Comparison of ENCODE assay signal across 13 cellular contexts in the genomic region with DNA sequence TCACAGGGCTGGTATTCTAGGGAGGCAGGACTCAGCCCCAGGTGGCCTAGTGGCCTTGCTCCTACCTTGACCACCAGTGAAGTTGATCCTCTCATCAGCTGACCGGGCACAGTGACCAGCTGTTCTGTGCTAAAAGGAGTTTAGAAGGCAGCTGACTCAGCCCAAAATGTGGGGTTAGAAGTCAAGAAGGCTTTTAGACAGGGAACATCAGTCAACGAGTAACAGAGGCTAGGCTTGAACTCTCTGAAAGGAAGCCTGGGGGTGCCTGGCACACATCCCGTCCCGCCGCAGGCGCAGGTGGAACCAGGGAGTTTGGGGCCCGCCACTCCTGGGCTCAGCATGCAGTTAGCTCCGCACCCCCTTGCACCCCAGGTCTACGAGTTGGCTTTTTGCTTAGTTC.
DNase-seq lines count a peak whose midpoint lies in the region; ATAC-seq, FAIRE-seq and TF ChIP-seq lines count a peak whose summit lies in the region.
"Had no signal": no experiment of that assay in that cellular context is flagged by ENCODE, and none has a peak within 500 bp of the region (broad histone marks: within the 10 kb centered on the region; RNA-seq: fewer than 3 reads in every experiment).

No MANE protein-coding gene starts in this region.

- H3K27me3 ChIP-seq in K562 (ENCODE audit: control insufficient read depth in 2 of 2, insufficient read depth in 2 of 2, low read length in 2 of 2) = peaks cover 0 to 24% of the 10 kb centered on the region in 2 experiments; a peak in 3 of 5 replicates
- no peaks in the 10 kb centered on the region for H3K27me3 ChIP-seq in right atrium auricular region
- no peaks in the 10 kb centered on the region for H3K27me3 ChIP-seq in ovary
- no peaks in the 10 kb centered on the region for H3K27me3 ChIP-seq in upper lobe of right lung

- CTCF ChIA-PET in K562 (lab: Yijun Ruan, JAX; ENCODE audit: low intra/inter-chr PET ratio) = no interaction called here
- CTCF ChIA-PET in activated naive CD4-positive, alpha-beta T cell treated with anti-CD3 and anti-CD28 coated beads, Interleukin-2, amount 10 ng/mL, durations not matched to agents 7 days and 5 days (lab: Charles Lee) = no interaction called here

- intact Hi-C loops in K562 (cut with micrococcal nuclease) = no loop called here
- intact Hi-C loops in ovary (cut with DNase I) = loop anchor here in 1 of 4 donors (5.0 kb wide), 1 partner anchor 81 kb away; no protein-coding TSS in a partner anchor
- intact Hi-C loops in upper lobe of right lung (cut with DNase I) = no loop called here

- H3K27ac ChIP-seq in K562 (ENCODE audit: extremely low read depth, low read depth, low read length) (no peak overlapping the region), right atrium auricular region (peak overlapping the region; percentile 63 to 76), ovary (peak overlapping the region; percentile 96 to 98), upper lobe of right lung (peak overlapping the region; percentile 79)

- H3K9me3 Mint-ChIP-seq in activated naive CD4-positive, alpha-beta T cell treated with anti-CD3 and anti-CD28 coated beads, Interleukin-2, amount 10 ng/mL, durations not matched to agents 7 days and 5 days = no peaks in the 10 kb centered on the region
- no peaks in the 10 kb centered on the region for H3K9me3 Mint-ChIP-seq in immature natural killer cell
- H3K9me3 Mint-ChIP-seq: activated B cell treated with CpG ODN at 0.5 μM for 24 hours; CD8-positive, alpha-beta T cell; effector memory CD8-positive, alpha-beta T cell had no signal

- no peak overlapping the region for H3K4me2 ChIP-seq in K562 (ENCODE audit: insufficient read depth, low read length)

- H3K4me1 ChIP-seq in K562 (replicated peaks in 1 of 2; ENCODE audit: control insufficient read depth in 2 of 2, insufficient read depth in 2 of 2, low read length in 2 of 2) (peaks cover 16 to 20% of the 10 kb centered on the region in 2 experiments; a peak in 4 of 5 replicates), right atrium auricular region (peaks cover 2 to 30% of the 10 kb centered on the region in 2 donors), ovary (ENCODE audit: insufficient read depth) (peaks cover 21% of the 10 kb centered on the region), upper lobe of right lung (peaks cover 30% of the 10 kb centered on the region)

- peaks cover 36% of the 10 kb centered on the region for H3K27me3 Mint-ChIP-seq in activated naive CD4-positive, alpha-beta T cell treated with anti-CD3 and anti-CD28 coated beads, Interleukin-2, amount 10 ng/mL, durations not matched to agents 7 days and 5 days
- peaks cover 0 to 5% (median 2%) of the 10 kb centered on the region in 3 donors for H3K27me3 Mint-ChIP-seq in immature natural killer cell (ENCODE audit: low read depth in 3 of 3)

- H3K9me3 ChIP-seq in K562 (replicated peaks; ENCODE audit: control insufficient read depth, insufficient read depth, low read depth, low read length) (no peaks in the 10 kb centered on the region), right atrium auricular region (no peaks in the 10 kb centered on the region), ovary (no peaks in the 10 kb centered on the region), upper lobe of right lung (no peaks in the 10 kb centered on the region)

- TF ChIP-seq POLR2A in K562 (conservative IDR thresholded peaks at IDR 0.05) (no peak), ovary (IDR thresholded peaks at IDR 0.05) (no peak)

- FAIRE-seq in K562 (lab: Jason Lieb, UNC) = no peak

- POLR2A ChIA-PET in K562 (lab: Yijun Ruan, JAX) = interaction anchor here (0.8 kb wide), 1 partner anchor 122 kb away, joined by 4 read pairs; no protein-coding TSS in a partner anchor

- no peak overlapping the region for H3K9ac ChIP-seq in K562 (ENCODE audit: insufficient read depth in 1 of 2, low read depth in 2 of 2, low read length in 2 of 2)

- DNase-seq in K562 (ENCODE audit: extremely low read depth in 1 of 4, low spot score in 3 of 4) = no peak
- no peak for DNase-seq in right atrium auricular region (ENCODE audit: low spot score)
- DNase-seq in ovary = peak; percentile 45 to 71 (median 64)
- no peak for DNase-seq in upper lobe of right lung
- no peak for DNase-seq in activated naive CD4-positive, alpha-beta T cell treated with anti-CD3 and anti-CD28 coated beads, Interleukin-2, amount 10 ng/mL, durations not matched to agents 7 days and 5 days
- DNase-seq in NOMO-1 treated with DMSO at 0.1 percent for 48 hours (lab: John Stamatoyannopoulos, UW; ENCODE audit: unreplicated experiment) = no peak
- no peak for DNase-seq in immature natural killer cell
- DNase-seq in activated naive CD4-positive, alpha-beta T cell (lab: John Stamatoyannopoulos, UW) = no peak
- DNase-seq: activated B cell treated with CpG ODN at 0.5 μM for 24 hours; CD8-positive, alpha-beta T cell; effector memory CD8-positive, alpha-beta T cell; NCI-H1436; NCI-H774 had no signal

- no peak for TF ChIP-seq RAD21 in K562 (CRISPR knock-in tag; conservative IDR thresholded peaks at IDR 0.05 in 1 of 2, IDR thresholded peaks at IDR 0.05 in 1 of 2)

- no peak overlapping the region for H3K4me3 Mint-ChIP-seq in activated naive CD4-positive, alpha-beta T cell treated with anti-CD3 and anti-CD28 coated beads, Interleukin-2, amount 10 ng/mL, durations not matched to agents 7 days and 5 days
- H3K4me3 Mint-ChIP-seq in immature natural killer cell = no peak overlapping the region
- H3K4me3 Mint-ChIP-seq: activated B cell treated with CpG ODN at 0.5 μM for 24 hours; CD8-positive, alpha-beta T cell; effector memory CD8-positive, alpha-beta T cell had no signal

- no peaks in the 10 kb centered on the region for H3K36me3 Mint-ChIP-seq in activated naive CD4-positive, alpha-beta T cell treated with anti-CD3 and anti-CD28 coated beads, Interleukin-2, amount 10 ng/mL, durations not matched to agents 7 days and 5 days
- H3K36me3 Mint-ChIP-seq in immature natural killer cell = no peaks in the 10 kb centered on the region
- H3K36me3 Mint-ChIP-seq: CD8-positive, alpha-beta T cell had no signal

- no peak overlapping the region for H3K27ac Mint-ChIP-seq in activated naive CD4-positive, alpha-beta T cell treated with anti-CD3 and anti-CD28 coated beads, Interleukin-2, amount 10 ng/mL, durations not matched to agents 7 days and 5 days
- no peak overlapping the region for H3K27ac Mint-ChIP-seq in immature natural killer cell
- H3K27ac Mint-ChIP-seq: activated B cell treated with CpG ODN at 0.5 μM for 24 hours; CD8-positive, alpha-beta T cell had no signal

- H3K4me1 Mint-ChIP-seq in activated naive CD4-positive, alpha-beta T cell treated with anti-CD3 and anti-CD28 coated beads, Interleukin-2, amount 10 ng/mL, durations not matched to agents 7 days and 5 days = peaks cover under 1% of the 10 kb centered on the region
- H3K4me1 Mint-ChIP-seq in immature natural killer cell = no peaks in the 10 kb centered on the region
- H3K4me1 Mint-ChIP-seq: activated B cell treated with CpG ODN at 0.5 μM for 24 hours had no signal

- in situ Hi-C loops in K562 (cut with MboI) = no loop called here

- no TSS peak for BruUV-seq in K562 (replicated peaks; lab: Mats Ljungman, UMichigan)

- ATAC-seq in K562 (no peak), upper lobe of right lung (no peak)
- ATAC-seq: CD8-positive, alpha-beta T cell; effector memory CD8-positive, alpha-beta T cell had no signal

- H3K4me3 ChIP-seq in K562 (no peak overlapping the region), right atrium auricular region (no peak overlapping the region), ovary (no peak overlapping the region), upper lobe of right lung (no peak overlapping the region)

- H3K9me1 ChIP-seq in K562 (ENCODE audit: control insufficient read depth, insufficient read depth, low read length) = no peaks in the 10 kb centered on the region

- H3K79me2 ChIP-seq in K562 (ENCODE audit: control insufficient read depth, insufficient read depth, low read length) = no peaks in the 10 kb centered on the region

- no peaks in the 10 kb centered on the region for H4K20me1 ChIP-seq in K562 (replicated peaks; ENCODE audit: control insufficient read depth, insufficient read depth, low read length)

- WGBS in K562 (ENCODE audit: insufficient coverage, low coverage, missing lambda C conversion rate) = 67% methylated on average over 9 of the region's 9 CpGs
- WGBS in ovary, 3 donors = 51 to 56% (median 55%) methylated on average over 9 of the region's 9 CpGs

- no peak for TF ChIP-seq CTCF in K562 (IDR thresholded peaks at IDR 0.05 in 2 of 3, conservative IDR thresholded peaks at IDR 0.05 in 1 of 3; ENCODE audit: insufficient read depth in 2 of 3, low read depth in 1 of 3, low read length in 3 of 3)
- TF ChIP-seq CTCF in right atrium auricular region (IDR thresholded peaks at IDR 0.05) = no peak
- TF ChIP-seq CTCF in ovary (IDR thresholded peaks at IDR 0.05) = no peak
- no peak for TF ChIP-seq CTCF in upper lobe of right lung (IDR thresholded peaks at IDR 0.05)

- no peak overlapping the region for H2AFZ ChIP-seq in K562 (ENCODE audit: low read depth, low read length)

- TF ChIP-seq EP300 in K562 (IDR thresholded peaks at IDR 0.05; ENCODE audit: low read length) = no peak
- TF ChIP-seq EP300 in ovary (IDR thresholded peaks at IDR 0.05) = no peak

- H3K36me3 ChIP-seq in K562 (ENCODE audit: control insufficient read depth, insufficient read depth, low read length) (no peaks in the 10 kb centered on the region), right atrium auricular region (no peaks in the 10 kb centered on the region), ovary (no peaks in the 10 kb centered on the region), upper lobe of right lung (no peaks in the 10 kb centered on the region)

TF ChIP-seq in K562, 482 proteins besides CTCF, POLR2A, EP300 and RAD21 (continues in another document):
- TF ChIP-seq MCM7 (IDR thresholded peaks at IDR 0.05) (no peak), ZNF316 (IDR thresholded peaks at IDR 0.05) (peak; percentile 68), GABPB2 (CRISPR knock-in tag; conservative IDR thresholded peaks at IDR 0.05) (no peak), DACH1 (IDR thresholded peaks at IDR 0.05; ENCODE audit: partially characterized antibody) (peak; percentile 32), FOXA1 (IDR thresholded peaks at IDR 0.05; ENCODE audit: borderline replicate concordance) (no peak), TCF7 (IDR thresholded peaks at IDR 0.05; ENCODE audit: borderline replicate concordance) (no peak), IFI16 (CRISPR knock-in tag; IDR thresholded peaks at IDR 0.05) (no peak)

Comparison
In these comparisons a context has a peak if more than half of its experiments do, and no peak if none do; other contexts are left out.
1. DNase-seq: peak in ovary (5 of 5); none in K562 (0 of 4), right atrium auricular region (single experiment), upper lobe of right lung (single experiment), activated naive CD4-positive, alpha-beta T cell treated with anti-CD3 and anti-CD28 coated beads, Interleukin-2, amount 10 ng/mL, durations not matched to agents 7 days and 5 days (single experiment), NOMO-1 treated with DMSO at 0.1 percent for 48 hours (single experiment), immature natural killer cell (0 of 3) and activated naive CD4-positive, alpha-beta T cell (0 of 4).